Comparison of ENCODE assay signal across 12 cellular contexts in the genomic region with DNA sequence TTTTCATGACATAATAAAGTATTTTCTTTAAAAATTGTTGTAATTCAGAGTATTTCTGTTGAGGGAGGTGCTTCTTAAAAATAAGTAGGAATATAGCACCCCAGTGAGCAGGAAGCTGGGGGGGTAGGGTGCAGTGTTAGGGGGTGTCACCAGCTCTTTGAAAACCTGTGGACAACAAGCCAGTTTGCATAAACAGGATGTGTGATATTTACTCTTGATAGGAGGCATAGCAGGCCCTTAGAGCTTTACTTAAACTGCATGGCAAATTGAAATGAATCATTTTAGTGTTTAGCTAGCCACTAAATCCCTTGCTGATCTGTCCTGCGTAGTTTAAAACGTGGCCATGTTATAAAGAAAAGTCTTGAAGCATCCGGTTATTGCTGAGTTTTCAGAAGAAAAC. TPM values are rescaled to one million over a fixed set of nuclear protein-coding genes. Genes with fewer than 3 reads are reported as not detected.
DNase-seq lines count a peak whose midpoint lies in the region; ATAC-seq and TF ChIP-seq lines count a peak whose summit lies in the region.
"Had no signal": no experiment of that assay in that cellular context is flagged by ENCODE, and none has a peak within 500 bp of the region (broad histone marks: within the 10 kb centered on the region; RNA-seq: fewer than 3 reads in every experiment).

No MANE protein-coding gene starts in this region.

- no peaks in the 10 kb centered on the region for H3K27me3 Mint-ChIP-seq in T-helper 2 cell treated with Interferon-gamma antibody and Interleukin-4, amounts not matched to agents 5 μg/mL and 100 μg/mL, for 36 hours (ENCODE audit: low read depth)
- H3K27me3 Mint-ChIP-seq in stimulated activated memory B cell treated with anti-CD40 and anti-IgM and Interleukin-4, amounts not matched to agents 10 μg/mL and 1 μg/mL and 100 μg/mL, for 72 hours, result no peaks in the 10 kb centered on the region

- H3K36me3 ChIP-seq in left lung, result peaks cover 0 to 36% of the 10 kb centered on the region in 2 donors

- no peaks in the 10 kb centered on the region for H3K27me3 ChIP-seq in left lung

- peaks cover 15% of the 10 kb centered on the region for H3K9me3 Mint-ChIP-seq in T-helper 2 cell treated with Interferon-gamma antibody and Interleukin-4, amounts not matched to agents 5 μg/mL and 100 μg/mL, for 36 hours
- peaks cover 3% of the 10 kb centered on the region for H3K9me3 Mint-ChIP-seq in stimulated activated memory B cell treated with anti-CD40 and anti-IgM and Interleukin-4, amounts not matched to agents 10 μg/mL and 1 μg/mL and 100 μg/mL, for 72 hours

- peak overlapping the region; percentile 70 for H3K27ac Mint-ChIP-seq in T-helper 2 cell treated with Interferon-gamma antibody and Interleukin-4, amounts not matched to agents 5 μg/mL and 100 μg/mL, for 36 hours
- H3K27ac Mint-ChIP-seq in stimulated activated memory B cell treated with anti-CD40 and anti-IgM and Interleukin-4, amounts not matched to agents 10 μg/mL and 1 μg/mL and 100 μg/mL, for 72 hours, result peak overlapping the region; percentile 85

- H3K4me1 ChIP-seq in left lung, result peaks cover 18 to 62% of the 10 kb centered on the region in 2 donors

- no peaks in the 10 kb centered on the region for H3K9me3 ChIP-seq in left lung
- H3K9me3 ChIP-seq: mucosa of descending colon had no signal

- no peak overlapping the region for H3K4me3 ChIP-seq in fibroblast of villous mesenchyme (ENCODE audit: low read depth, low read length)
- no peak overlapping the region for H3K4me3 ChIP-seq in left lung
- H3K4me3 ChIP-seq: mucosa of descending colon had no signal

- peaks cover 45% of the 10 kb centered on the region for H3K36me3 Mint-ChIP-seq in T-helper 2 cell treated with Interferon-gamma antibody and Interleukin-4, amounts not matched to agents 5 μg/mL and 100 μg/mL, for 36 hours (ENCODE audit: low read depth)
- peaks cover 55% of the 10 kb centered on the region for H3K36me3 Mint-ChIP-seq in stimulated activated memory B cell treated with anti-CD40 and anti-IgM and Interleukin-4, amounts not matched to agents 10 μg/mL and 1 μg/mL and 100 μg/mL, for 72 hours

- peak; percentile 5 for DNase-seq in NCI-H748 (lab: John Stamatoyannopoulos, UW; ENCODE audit: unreplicated experiment)
- DNase-seq in NCI-H748 treated with DMSO at 0.1 percent for 48 hours (lab: John Stamatoyannopoulos, UW), result no peak
- DNase-seq in T-helper 2 cell treated with Interferon-gamma antibody and Interleukin-4, amounts not matched to agents 5 μg/mL and 100 μg/mL, for 36 hours (ENCODE audit: low spot score), result no peak
- peak; percentile 61 for DNase-seq in fibroblast of villous mesenchyme (ENCODE audit: low read depth)
- DNase-seq in left lung, result no peak
- DNase-seq in OCI-M1 (lab: John Stamatoyannopoulos, UW), result no peak
- DNase-seq in activated CD8-positive, alpha-beta memory T cell treated with anti-CD3 and anti-CD28 coated beads, Interleukin-2, amount 50 U/mL, for 48 hours, result no peak
- DNase-seq: activated effector memory CD4-positive, alpha-beta T cell treated with Interleukin-2 at 50 U/mL for 16 hours; mucosa of descending colon; stimulated activated CD4-positive, alpha-beta T cell treated with anti-CD3 and anti-CD28 coated beads, Interleukin-4, amount 100 ng/mL, for 4 hours had no signal

- intact Hi-C loops in left lung (cut with DNase I), result loop anchor here in 1 of 2 donors (10.0 kb wide), 1 partner anchor 174 kb away; no protein-coding TSS in a partner anchor

- peak; percentile 69 for ATAC-seq in stimulated activated memory B cell treated with anti-CD40 and anti-IgM and Interleukin-4, amounts not matched to agents 10 μg/mL and 1 μg/mL and 100 μg/mL, for 72 hours
- ATAC-seq in left lung, result no peak
- ATAC-seq: mucosa of descending colon had no signal

- peaks cover 35% of the 10 kb centered on the region for H3K4me1 Mint-ChIP-seq in T-helper 2 cell treated with Interferon-gamma antibody and Interleukin-4, amounts not matched to agents 5 μg/mL and 100 μg/mL, for 36 hours (ENCODE audit: low read depth)
- H3K4me1 Mint-ChIP-seq in stimulated activated memory B cell treated with anti-CD40 and anti-IgM and Interleukin-4, amounts not matched to agents 10 μg/mL and 1 μg/mL and 100 μg/mL, for 72 hours, result peaks cover 32% of the 10 kb centered on the region

- no peak for TF ChIP-seq CTCF in fibroblast of villous mesenchyme (IDR thresholded peaks at IDR 0.05; ENCODE audit: insufficient read depth, low read depth, low read length)
- TF ChIP-seq CTCF in left lung (IDR thresholded peaks at IDR 0.05), result no peak

- peak overlapping the region; percentile 36 for H3K4me3 Mint-ChIP-seq in T-helper 2 cell treated with Interferon-gamma antibody and Interleukin-4, amounts not matched to agents 5 μg/mL and 100 μg/mL, for 36 hours
- peak overlapping the region; percentile 39 for H3K4me3 Mint-ChIP-seq in stimulated activated memory B cell treated with anti-CD40 and anti-IgM and Interleukin-4, amounts not matched to agents 10 μg/mL and 1 μg/mL and 100 μg/mL, for 72 hours

- H3K27ac ChIP-seq in left lung, result peak overlapping the region in 1 of 2 donors; percentile 95
- H3K27ac ChIP-seq: 22Rv1 had no signal

RNA-seq across cellular contexts. Expression of gene TGIF1, which starts 8.4 kb away (rescaled TPM):
- 114 and 136 TPM in 2 replicates for total RNA-seq in fibroblast of villous mesenchyme
- total RNA-seq in left lung, result 10 to 100 TPM; 42.6 to 60.0 TPM

Comparison
In these comparisons a context has a peak if more than half of its experiments do, and no peak if none do; other contexts are left out.
1. DNase-seq: peak in NCI-H748 (single experiment) and fibroblast of villous mesenchyme (single experiment); none in NCI-H748 treated with DMSO at 0.1 percent for 48 hours (single experiment), T-helper 2 cell treated with Interferon-gamma antibody and Interleukin-4, amounts not matched to agents 5 μg/mL and 100 μg/mL, for 36 hours (single experiment), left lung (0 of 2), OCI-M1 (single experiment) and activated CD8-positive, alpha-beta memory T cell treated with anti-CD3 and anti-CD28 coated beads, Interleukin-2, amount 50 U/mL, for 48 hours (single experiment).